ENCODE assay signal across 1 cellular context in genomic region chr20:325043-325888, GRCh38.
TF ChIP-seq lines count a peak whose summit lies in the region.

SOX12 (plus strand) TSS chr20:325552; CDS start chr20:325925, 373 bp downstream.

TF ChIP-seq in HepG2, 621 proteins besides CTCF, POLR2A, EP300 and RAD21 (continued from another document and continues in another):
- TF ChIP-seq, protein P1, sequence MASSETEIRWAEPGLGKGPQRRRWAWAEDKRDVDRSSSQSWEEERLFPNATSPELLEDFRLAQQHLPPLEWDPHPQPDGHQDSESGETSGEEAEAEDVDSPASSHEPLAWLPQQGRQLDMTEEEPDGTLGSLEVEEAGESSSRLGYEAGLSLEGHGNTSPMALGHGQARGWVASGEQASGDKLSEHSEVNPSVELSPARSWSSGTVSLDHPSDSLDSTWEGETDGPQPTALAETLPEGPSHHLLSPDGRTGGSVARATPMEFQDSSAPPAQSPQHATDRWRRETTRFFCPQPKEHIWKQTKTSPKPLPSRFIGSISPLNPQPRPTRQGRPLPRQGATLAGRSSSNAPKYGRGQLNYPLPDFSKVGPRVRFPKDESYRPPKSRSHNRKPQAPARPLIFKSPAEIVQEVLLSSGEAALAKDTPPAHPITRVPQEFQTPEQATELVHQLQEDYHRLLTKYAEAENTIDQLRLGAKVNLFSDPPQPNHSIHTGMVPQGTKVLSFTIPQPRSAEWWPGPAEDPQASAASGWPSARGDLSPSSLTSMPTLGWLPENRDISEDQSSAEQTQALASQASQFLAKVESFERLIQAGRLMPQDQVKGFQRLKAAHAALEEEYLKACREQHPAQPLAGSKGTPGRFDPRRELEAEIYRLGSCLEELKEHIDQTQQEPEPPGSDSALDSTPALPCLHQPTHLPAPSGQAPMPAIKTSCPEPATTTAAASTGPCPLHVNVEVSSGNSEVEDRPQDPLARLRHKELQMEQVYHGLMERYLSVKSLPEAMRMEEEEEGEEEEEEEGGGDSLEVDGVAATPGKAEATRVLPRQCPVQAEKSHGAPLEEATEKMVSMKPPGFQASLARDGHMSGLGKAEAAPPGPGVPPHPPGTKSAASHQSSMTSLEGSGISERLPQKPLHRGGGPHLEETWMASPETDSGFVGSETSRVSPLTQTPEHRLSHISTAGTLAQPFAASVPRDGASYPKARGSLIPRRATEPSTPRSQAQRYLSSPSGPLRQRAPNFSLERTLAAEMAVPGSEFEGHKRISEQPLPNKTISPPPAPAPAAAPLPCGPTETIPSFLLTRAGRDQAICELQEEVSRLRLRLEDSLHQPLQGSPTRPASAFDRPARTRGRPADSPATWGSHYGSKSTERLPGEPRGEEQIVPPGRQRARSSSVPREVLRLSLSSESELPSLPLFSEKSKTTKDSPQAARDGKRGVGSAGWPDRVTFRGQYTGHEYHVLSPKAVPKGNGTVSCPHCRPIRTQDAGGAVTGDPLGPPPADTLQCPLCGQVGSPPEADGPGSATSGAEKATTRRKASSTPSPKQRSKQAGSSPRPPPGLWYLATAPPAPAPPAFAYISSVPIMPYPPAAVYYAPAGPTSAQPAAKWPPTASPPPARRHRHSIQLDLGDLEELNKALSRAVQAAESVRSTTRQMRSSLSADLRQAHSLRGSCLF (CRISPR knock-in tag; IDR thresholded peaks at IDR 0.05; ENCODE audit: borderline replicate concordance), result no peak
- no peak for TF ChIP-seq ZNF460 (CRISPR knock-in tag; IDR thresholded peaks at IDR 0.05; ENCODE audit: borderline replicate concordance)
- no peak for TF ChIP-seq MEIS1 (CRISPR knock-in tag; IDR thresholded peaks at IDR 0.05; ENCODE audit: borderline replicate concordance)
- TF ChIP-seq ZNF879 (CRISPR knock-in tag; IDR thresholded peaks at IDR 0.05), result no peak; the same call in 1 of the 2 replicates
- no peak for TF ChIP-seq ZNF792 (CRISPR knock-in tag; IDR thresholded peaks at IDR 0.05)
- TF ChIP-seq DNMT1 (CRISPR knock-in tag; IDR thresholded peaks at IDR 0.05), result 0 out of 2 replicates have a peak, but pooled peaks have one; percentile 21
- peak; percentile 19; the same call in 1 of the 2 replicates for TF ChIP-seq ZNF264 (CRISPR knock-in tag; IDR thresholded peaks at IDR 0.05)
- no peak for TF ChIP-seq JUND (CRISPR knock-in tag; IDR thresholded peaks at IDR 0.05)
- no peak; the same call in 1 of the 2 replicates for TF ChIP-seq KMT2A (CRISPR knock-in tag; IDR thresholded peaks at IDR 0.05)
- TF ChIP-seq SCMH1 (CRISPR knock-in tag; IDR thresholded peaks at IDR 0.05; ENCODE audit: borderline replicate concordance), result no peak
- TF ChIP-seq NFIC (IDR thresholded peaks at IDR 0.05; ENCODE audit: low read length), result no peak
- TF ChIP-seq GABPA (IDR thresholded peaks at IDR 0.05; ENCODE audit: low read depth, low read length), result no peak
- no peak for TF ChIP-seq GABPA (CRISPR knock-in tag; IDR thresholded peaks at IDR 0.05; ENCODE audit: low read depth)
- TF ChIP-seq, protein P2, sequence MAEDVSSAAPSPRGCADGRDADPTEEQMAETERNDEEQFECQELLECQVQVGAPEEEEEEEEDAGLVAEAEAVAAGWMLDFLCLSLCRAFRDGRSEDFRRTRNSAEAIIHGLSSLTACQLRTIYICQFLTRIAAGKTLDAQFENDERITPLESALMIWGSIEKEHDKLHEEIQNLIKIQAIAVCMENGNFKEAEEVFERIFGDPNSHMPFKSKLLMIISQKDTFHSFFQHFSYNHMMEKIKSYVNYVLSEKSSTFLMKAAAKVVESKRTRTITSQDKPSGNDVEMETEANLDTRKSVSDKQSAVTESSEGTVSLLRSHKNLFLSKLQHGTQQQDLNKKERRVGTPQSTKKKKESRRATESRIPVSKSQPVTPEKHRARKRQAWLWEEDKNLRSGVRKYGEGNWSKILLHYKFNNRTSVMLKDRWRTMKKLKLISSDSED (CRISPR knock-in tag; IDR thresholded peaks at IDR 0.05), result no peak
- TF ChIP-seq, protein P3, sequence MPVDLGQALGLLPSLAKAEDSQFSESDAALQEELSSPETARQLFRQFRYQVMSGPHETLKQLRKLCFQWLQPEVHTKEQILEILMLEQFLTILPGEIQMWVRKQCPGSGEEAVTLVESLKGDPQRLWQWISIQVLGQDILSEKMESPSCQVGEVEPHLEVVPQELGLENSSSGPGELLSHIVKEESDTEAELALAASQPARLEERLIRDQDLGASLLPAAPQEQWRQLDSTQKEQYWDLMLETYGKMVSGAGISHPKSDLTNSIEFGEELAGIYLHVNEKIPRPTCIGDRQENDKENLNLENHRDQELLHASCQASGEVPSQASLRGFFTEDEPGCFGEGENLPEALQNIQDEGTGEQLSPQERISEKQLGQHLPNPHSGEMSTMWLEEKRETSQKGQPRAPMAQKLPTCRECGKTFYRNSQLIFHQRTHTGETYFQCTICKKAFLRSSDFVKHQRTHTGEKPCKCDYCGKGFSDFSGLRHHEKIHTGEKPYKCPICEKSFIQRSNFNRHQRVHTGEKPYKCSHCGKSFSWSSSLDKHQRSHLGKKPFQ (CRISPR knock-in tag; IDR thresholded peaks at IDR 0.05; ENCODE audit: insufficient replicate concordance), result no peak
- TF ChIP-seq ZBTB34 (CRISPR knock-in tag; IDR thresholded peaks at IDR 0.05), result peak; percentile 73; the same call in 1 of the 2 replicates
- peak; percentile 2 for TF ChIP-seq ZNF883 (CRISPR knock-in tag; IDR thresholded peaks at IDR 0.05; ENCODE audit: not compliant biosample characterization)
- TF ChIP-seq PPARG (CRISPR knock-in tag; conservative IDR thresholded peaks at IDR 0.05), result peak; percentile 12; the same call in 1 of the 2 replicates
- no peak for TF ChIP-seq ZFP1 (CRISPR knock-in tag; IDR thresholded peaks at IDR 0.05)
- no peak for TF ChIP-seq NCOA1 (CRISPR knock-in tag; IDR thresholded peaks at IDR 0.05)
- TF ChIP-seq SP2 (CRISPR knock-in tag; IDR thresholded peaks at IDR 0.05), result peak; percentile 35; the same call in 1 of the 2 replicates
- TF ChIP-seq NFRKB (IDR thresholded peaks at IDR 0.05), result no peak
- no peak for TF ChIP-seq ZKSCAN8 (CRISPR knock-in tag; IDR thresholded peaks at IDR 0.05; ENCODE audit: borderline replicate concordance)
- TF ChIP-seq MED8 (CRISPR knock-in tag; IDR thresholded peaks at IDR 0.05; ENCODE audit: insufficient replicate concordance), result peak; percentile 9
- TF ChIP-seq RNF2 (conservative IDR thresholded peaks at IDR 0.05; ENCODE audit: low read depth), result no peak
- peak; percentile 46; the same call in 1 of the 2 replicates for TF ChIP-seq ZNF768 (CRISPR knock-in tag; IDR thresholded peaks at IDR 0.05)
- TF ChIP-seq HMG20B (CRISPR knock-in tag; conservative IDR thresholded peaks at IDR 0.05), result no peak
- 0 out of 2 replicates have a peak, but pooled peaks have one; percentile 38 for TF ChIP-seq PCBP1 (IDR thresholded peaks at IDR 0.05; ENCODE audit: borderline replicate concordance, low read depth, low read length)
- TF ChIP-seq POLR2AphosphoS5 (IDR thresholded peaks at IDR 0.05; ENCODE audit: low read depth, low read length), result peak; percentile 93
- peak; percentile 49; the same call in 1 of the 2 replicates for TF ChIP-seq ZNF790 (CRISPR knock-in tag; IDR thresholded peaks at IDR 0.05; ENCODE audit: borderline replicate concordance)
- TF ChIP-seq SMC3 (IDR thresholded peaks at IDR 0.05; ENCODE audit: low read length), result no peak
- no peak for TF ChIP-seq HNRNPLL (IDR thresholded peaks at IDR 0.05; ENCODE audit: low read depth, low read length, poor library complexity, severe bottlenecking)
- TF ChIP-seq ETV6 (CRISPR knock-in tag; conservative IDR thresholded peaks at IDR 0.05), result no peak
- 0 out of 2 replicates have a peak, but pooled peaks have one; percentile 67 for TF ChIP-seq ZNF350 (CRISPR knock-in tag; IDR thresholded peaks at IDR 0.05; ENCODE audit: borderline replicate concordance, low read depth)
- no peak for TF ChIP-seq MBD4 (IDR thresholded peaks at IDR 0.05; ENCODE audit: borderline replicate concordance, low read length)
- TF ChIP-seq SNRNP70 (IDR thresholded peaks at IDR 0.05; ENCODE audit: low read depth, low read length), result 0 out of 2 replicates have a peak, but pooled peaks have one; percentile 64
- no peak; the same call in 1 of the 2 replicates for TF ChIP-seq ZNF839 (CRISPR knock-in tag; IDR thresholded peaks at IDR 0.05; ENCODE audit: borderline replicate concordance)
- no peak; the same call in 1 of the 2 replicates for TF ChIP-seq ZNF776 (CRISPR knock-in tag; IDR thresholded peaks at IDR 0.05)
- TF ChIP-seq MATR3 (CRISPR knock-in tag; IDR thresholded peaks at IDR 0.05), result no peak
- peak; percentile 88 for TF ChIP-seq HOXA5 (CRISPR knock-in tag; IDR thresholded peaks at IDR 0.05)
- TF ChIP-seq ZNF33A (CRISPR knock-in tag; IDR thresholded peaks at IDR 0.05; ENCODE audit: borderline replicate concordance), result no peak
- no peak for TF ChIP-seq CBX2 (IDR thresholded peaks at IDR 0.05; ENCODE audit: low read depth, low read length)
- TF ChIP-seq CBX2 (CRISPR knock-in tag; IDR thresholded peaks at IDR 0.05; ENCODE audit: low read depth), result no peak
- no peak for TF ChIP-seq ZNF614 (CRISPR knock-in tag; IDR thresholded peaks at IDR 0.05; ENCODE audit: borderline replicate concordance)
- TF ChIP-seq, protein P4, sequence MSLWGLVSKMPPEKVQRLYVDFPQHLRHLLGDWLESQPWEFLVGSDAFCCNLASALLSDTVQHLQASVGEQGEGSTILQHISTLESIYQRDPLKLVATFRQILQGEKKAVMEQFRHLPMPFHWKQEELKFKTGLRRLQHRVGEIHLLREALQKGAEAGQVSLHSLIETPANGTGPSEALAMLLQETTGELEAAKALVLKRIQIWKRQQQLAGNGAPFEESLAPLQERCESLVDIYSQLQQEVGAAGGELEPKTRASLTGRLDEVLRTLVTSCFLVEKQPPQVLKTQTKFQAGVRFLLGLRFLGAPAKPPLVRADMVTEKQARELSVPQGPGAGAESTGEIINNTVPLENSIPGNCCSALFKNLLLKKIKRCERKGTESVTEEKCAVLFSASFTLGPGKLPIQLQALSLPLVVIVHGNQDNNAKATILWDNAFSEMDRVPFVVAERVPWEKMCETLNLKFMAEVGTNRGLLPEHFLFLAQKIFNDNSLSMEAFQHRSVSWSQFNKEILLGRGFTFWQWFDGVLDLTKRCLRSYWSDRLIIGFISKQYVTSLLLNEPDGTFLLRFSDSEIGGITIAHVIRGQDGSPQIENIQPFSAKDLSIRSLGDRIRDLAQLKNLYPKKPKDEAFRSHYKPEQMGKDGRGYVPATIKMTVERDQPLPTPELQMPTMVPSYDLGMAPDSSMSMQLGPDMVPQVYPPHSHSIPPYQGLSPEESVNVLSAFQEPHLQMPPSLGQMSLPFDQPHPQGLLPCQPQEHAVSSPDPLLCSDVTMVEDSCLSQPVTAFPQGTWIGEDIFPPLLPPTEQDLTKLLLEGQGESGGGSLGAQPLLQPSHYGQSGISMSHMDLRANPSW (CRISPR knock-in tag; IDR thresholded peaks at IDR 0.05; ENCODE audit: borderline replicate concordance), result 0 out of 2 replicates have a peak, but pooled peaks have one; percentile 21
- no peak for TF ChIP-seq ZNF672 (CRISPR knock-in tag; IDR thresholded peaks at IDR 0.05)
- no peak for TF ChIP-seq GATAD2A (CRISPR knock-in tag; IDR thresholded peaks at IDR 0.05)
- TF ChIP-seq, protein P5, sequence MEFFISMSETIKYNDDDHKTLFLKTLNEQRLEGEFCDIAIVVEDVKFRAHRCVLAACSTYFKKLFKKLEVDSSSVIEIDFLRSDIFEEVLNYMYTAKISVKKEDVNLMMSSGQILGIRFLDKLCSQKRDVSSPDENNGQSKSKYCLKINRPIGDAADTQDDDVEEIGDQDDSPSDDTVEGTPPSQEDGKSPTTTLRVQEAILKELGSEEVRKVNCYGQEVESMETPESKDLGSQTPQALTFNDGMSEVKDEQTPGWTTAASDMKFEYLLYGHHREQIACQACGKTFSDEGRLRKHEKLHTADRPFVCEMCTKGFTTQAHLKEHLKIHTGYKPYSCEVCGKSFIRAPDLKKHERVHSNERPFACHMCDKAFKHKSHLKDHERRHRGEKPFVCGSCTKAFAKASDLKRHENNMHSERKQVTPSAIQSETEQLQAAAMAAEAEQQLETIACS (CRISPR knock-in tag; IDR thresholded peaks at IDR 0.05), result peak; percentile 95
- 0 out of 2 replicates have a peak, but pooled peaks have one; percentile 17 for TF ChIP-seq CHD4 (IDR thresholded peaks at IDR 0.05; ENCODE audit: borderline replicate concordance, low read length)
- TF ChIP-seq AGO1 (IDR thresholded peaks at IDR 0.05; ENCODE audit: low read depth, low read length, poor library complexity, severe bottlenecking), result no peak
- no peak for TF ChIP-seq MEF2D (CRISPR knock-in tag; IDR thresholded peaks at IDR 0.05)
- TF ChIP-seq ZNF362 (CRISPR knock-in tag; IDR thresholded peaks at IDR 0.05; ENCODE audit: borderline replicate concordance), result no peak; the same call in 1 of the 2 replicates
- TF ChIP-seq, protein P6, sequence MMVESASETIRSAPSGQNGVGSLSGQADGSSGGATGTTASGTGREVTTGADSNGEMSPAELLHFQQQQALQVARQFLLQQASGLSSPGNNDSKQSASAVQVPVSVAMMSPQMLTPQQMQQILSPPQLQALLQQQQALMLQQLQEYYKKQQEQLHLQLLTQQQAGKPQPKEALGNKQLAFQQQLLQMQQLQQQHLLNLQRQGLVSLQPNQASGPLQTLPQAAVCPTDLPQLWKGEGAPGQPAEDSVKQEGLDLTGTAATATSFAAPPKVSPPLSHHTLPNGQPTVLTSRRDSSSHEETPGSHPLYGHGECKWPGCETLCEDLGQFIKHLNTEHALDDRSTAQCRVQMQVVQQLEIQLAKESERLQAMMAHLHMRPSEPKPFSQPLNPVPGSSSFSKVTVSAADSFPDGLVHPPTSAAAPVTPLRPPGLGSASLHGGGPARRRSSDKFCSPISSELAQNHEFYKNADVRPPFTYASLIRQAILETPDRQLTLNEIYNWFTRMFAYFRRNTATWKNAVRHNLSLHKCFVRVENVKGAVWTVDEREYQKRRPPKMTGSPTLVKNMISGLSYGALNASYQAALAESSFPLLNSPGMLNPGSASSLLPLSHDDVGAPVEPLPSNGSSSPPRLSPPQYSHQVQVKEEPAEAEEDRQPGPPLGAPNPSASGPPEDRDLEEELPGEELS (CRISPR knock-in tag; IDR thresholded peaks at IDR 0.05), result no peak
- TF ChIP-seq ARNT2 (CRISPR knock-in tag; IDR thresholded peaks at IDR 0.05; ENCODE audit: low read depth), result peak; percentile 70; the same call in 1 of the 2 replicates
